ENCODE assay signal across 10 cellular contexts in genomic region chr14:22531451-22532344, GRCh38. TPM values are rescaled to one million over a fixed set of nuclear protein-coding genes. Genes with fewer than 3 reads are reported as not detected.
DNase-seq lines count a peak whose midpoint lies in the region; ATAC-seq, FAIRE-seq and TF ChIP-seq lines count a peak whose summit lies in the region.
"Had no signal": no experiment of that assay in that cellular context is flagged by ENCODE, and none has a peak within 500 bp of the region (broad histone marks: within the 10 kb centered on the region; RNA-seq: fewer than 3 reads in every experiment).

No MANE protein-coding gene starts in this region.

- TF ChIP-seq CTCF in Peyer's patch (IDR thresholded peaks at IDR 0.05) (no peak), pancreas (IDR thresholded peaks at IDR 0.05) (no peak)

- no peaks in the 10 kb centered on the region for H3K27me3 ChIP-seq in Peyer's patch
- no peaks in the 10 kb centered on the region for H3K27me3 ChIP-seq in thymus (ENCODE audit: control insufficient read depth, insufficient read depth)
- H3K27me3 ChIP-seq in pancreas, result no peaks in the 10 kb centered on the region
- H3K27me3 ChIP-seq: thyroid gland had no signal

- ATAC-seq in HG02759 (IDR thresholded peaks at IDR 0.05; ENCODE audit: unreplicated experiment), result peak; percentile 74
- no peak for ATAC-seq in pancreas

- FAIRE-seq in pancreas (lab: Jason Lieb, UNC), result no peak

- H3K36me3 ChIP-seq in Peyer's patch (no peaks in the 10 kb centered on the region), thymus (ENCODE audit: control insufficient read depth, insufficient read depth) (peaks cover 42% of the 10 kb centered on the region), pancreas (no peaks in the 10 kb centered on the region)
- H3K36me3 ChIP-seq: thyroid gland had no signal

- no peak for TF ChIP-seq POLR2A in Peyer's patch (IDR thresholded peaks at IDR 0.05)

- H3K9me3 ChIP-seq in Peyer's patch (no peaks in the 10 kb centered on the region), thymus (ENCODE audit: control insufficient read depth) (no peaks in the 10 kb centered on the region), pancreas (no peaks in the 10 kb centered on the region)
- H3K9me3 ChIP-seq: thyroid gland had no signal

- 83% methylated on average over 5 of the region's 5 CpGs for WGBS in thymus
- 73 to 88% methylated on average over 5 of the region's 5 CpGs for WGBS in pancreas, 2 donors

- peak overlapping the region; percentile 24 to 76 (median 60) for H3K27ac ChIP-seq in Peyer's patch
- H3K27ac ChIP-seq in thymus (ENCODE audit: low read depth), result peak overlapping the region; percentile 77
- no peak overlapping the region for H3K27ac ChIP-seq in pancreas

- peaks cover 0 to 7% (median 3%) of the 10 kb centered on the region in 4 donors for H3K4me1 ChIP-seq in Peyer's patch
- H3K4me1 ChIP-seq in thymus (ENCODE audit: control insufficient read depth, insufficient read depth, low read length), result peaks cover 49% of the 10 kb centered on the region
- no peaks in the 10 kb centered on the region for H3K4me1 ChIP-seq in pancreas

- DNase-seq in stimulated activated CD4-positive, alpha-beta T cell treated with anti-CD3 and anti-CD28 coated beads, Interleukin-15, amount 100 ng/mL, for 24 hours, result peak; percentile 37
- DNase-seq in stimulated activated CD4-positive, alpha-beta T cell treated with anti-CD3 and anti-CD28 coated beads, Interleukin-2, amount 100 ng/mL, for 48 hours, result no peak
- DNase-seq in Peyer's patch (no peak), NCI-H2196 (lab: John Stamatoyannopoulos, UW; ENCODE audit: unreplicated experiment) (no peak), pancreas (no peak), NCI-H2107 treated with DMSO at 0.1 percent for 48 hours (lab: John Stamatoyannopoulos, UW; ENCODE audit: unreplicated experiment) (no peak)
- DNase-seq: activated CD4-positive, alpha-beta T cell treated with anti-CD3 and anti-CD28 coated beads, Interleukin-2, amount 50 U/mL, for 1 hour; thyroid gland had no signal

- intact Hi-C loops in pancreas (cut with DNase I), result no loop called here

- H3K4me3 ChIP-seq in Peyer's patch, result peak overlapping the region in 1 of 4 donors; percentile 6
- H3K4me3 ChIP-seq in thymus (ENCODE audit: low read length), result peak overlapping the region; percentile 40
- no peak overlapping the region for H3K4me3 ChIP-seq in pancreas
- H3K4me3 ChIP-seq: thyroid gland had no signal

RNA-seq across cellular contexts. Expression of gene DAD1, which starts 57.3 kb away (rescaled TPM):
- 100 to 1,000 TPM in 2 of 4 donors, 10 to 100 TPM in 2; 52.0 to 173 (median 123) TPM for total RNA-seq in Peyer's patch
- polyA plus RNA-seq in thymus, result 237 TPM
- total RNA-seq in pancreas, result 100 to 1,000 TPM in 1 of 6 donors, 10 to 100 TPM in 5; 63.3 to 119 (median 85.2) TPM
- polyA plus RNA-seq in pancreas, result 100 to 1,000 TPM in 1 of 2 donors, 10 to 100 TPM in 1; 58.2 to 178 TPM

Comparison
In these comparisons a context has a peak if more than half of its experiments do, and no peak if none do; other contexts are left out.
1. H3K27ac ChIP-seq: peak in Peyer's patch (4 of 4) and thymus (single experiment); none in pancreas (0 of 4).